Comparison of ENCODE assay signal across 8 cellular contexts in the genomic region with DNA sequence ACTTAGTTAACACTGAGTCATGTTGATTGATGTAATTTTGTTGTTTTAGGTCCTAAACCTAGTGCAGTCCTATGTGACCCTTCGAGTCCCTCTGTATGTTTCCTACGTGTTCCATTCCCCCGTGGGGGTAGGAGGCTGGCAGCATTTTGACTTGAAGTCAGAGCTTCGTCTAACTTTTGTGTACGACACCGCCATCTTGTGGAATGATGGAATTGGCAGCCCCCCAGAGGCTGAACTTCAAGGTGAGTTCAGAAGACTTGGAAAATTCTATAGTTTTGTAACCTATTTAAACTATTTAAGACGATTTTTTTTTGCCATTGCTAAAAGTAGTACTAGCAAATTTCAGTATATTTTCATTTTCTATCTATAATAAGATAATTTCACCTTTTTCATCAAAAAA.
DNase-seq lines count a peak whose midpoint lies in the region; TF ChIP-seq lines count a peak whose summit lies in the region.

No MANE protein-coding gene starts in this region.

- 43% methylated on average over 7 of the region's 7 CpGs for WGBS in esophagus muscularis mucosa

- no peak for TF ChIP-seq EP300 in esophagus muscularis mucosa (IDR thresholded peaks at IDR 0.05)

- no peak overlapping the region for H3K27ac Mint-ChIP-seq in Calu3 (ENCODE audit: unreplicated experiment)
- no peak overlapping the region for H3K27ac Mint-ChIP-seq in activated CD4-positive, alpha-beta T cell treated with anti-CD3 and anti-CD28 coated beads, Interleukin-2, amount 10 ng/mL, durations not matched to agents 7 days and 5 days
- no peak overlapping the region for H3K27ac Mint-ChIP-seq in activated T-helper 2 cell treated with anti-CD3 and anti-CD28 coated beads, Interferon-gamma antibody, Interleukin-2, Interleukin-4, amounts not matched to agents 10 μg/mL and 5 μg/mL and 100 μg/mL, durations not matched to agents 14 hours and 24 hours and 36 hours

- H3K27ac ChIP-seq in esophagus muscularis mucosa (replicated peaks in 1 of 4): no peak overlapping the region

- intact Hi-C loops in Calu3 (cut with micrococcal nuclease; ENCODE audit: unreplicated experiment) (loop anchor here (1.0 to 5.0 kb wide), 3 partner anchors 90 to 186 kb away; no protein-coding TSS in a partner anchor), posterior cingulate gyrus (cut with DNase I) (loop anchor here (2.0 to 5.0 kb wide), 2 partner anchors 40 to 186 kb away; partner anchors contain the start of gene FREM2), esophagus muscularis mucosa (cut with DNase I) (no loop called here)
- intact Hi-C loops in activated T-helper 2 cell treated with anti-CD3 and anti-CD28 coated beads, Interferon-gamma antibody, Interleukin-2, Interleukin-4, amounts not matched to agents 10 μg/mL and 5 μg/mL and 100 μg/mL, durations not matched to agents 14 hours and 24 hours and 36 hours (cut with micrococcal nuclease): no loop called here

- no peak overlapping the region for H3K4me3 Mint-ChIP-seq in Calu3 (ENCODE audit: low read depth, unreplicated experiment)
- H3K4me3 Mint-ChIP-seq in activated CD4-positive, alpha-beta T cell treated with anti-CD3 and anti-CD28 coated beads, Interleukin-2, amount 10 ng/mL, durations not matched to agents 7 days and 5 days: no peak overlapping the region
- no peak overlapping the region for H3K4me3 Mint-ChIP-seq in activated T-helper 2 cell treated with anti-CD3 and anti-CD28 coated beads, Interferon-gamma antibody, Interleukin-2, Interleukin-4, amounts not matched to agents 10 μg/mL and 5 μg/mL and 100 μg/mL, durations not matched to agents 14 hours and 24 hours and 36 hours (ENCODE audit: low read depth)

- DNase-seq in Calu3 (peak; percentile 57), GM20000 (ENCODE audit: low spot score) (peak; percentile 26), MG63 (peak; percentile 11), fibroblast of the aortic adventitia (ENCODE audit: low read depth) (peak; percentile 22), posterior cingulate gyrus (peak in 8 of 10 donors; percentile 16 to 92 (median 53)), esophagus muscularis mucosa (ENCODE audit: extremely low spot score) (no peak)
- DNase-seq in activated CD4-positive, alpha-beta T cell treated with anti-CD3 and anti-CD28 coated beads, Interleukin-2, amount 10 ng/mL, durations not matched to agents 7 days and 5 days: peak; percentile 36
- no peak for DNase-seq in activated T-helper 2 cell treated with anti-CD3 and anti-CD28 coated beads, Interferon-gamma antibody, Interleukin-2, Interleukin-4, amounts not matched to agents 10 μg/mL and 5 μg/mL and 100 μg/mL, durations not matched to agents 14 hours and 24 hours and 36 hours (ENCODE audit: low spot score)

- no peaks in the 10 kb centered on the region for H3K27me3 Mint-ChIP-seq in Calu3 (ENCODE audit: unreplicated experiment)
- peaks cover 13% of the 10 kb centered on the region for H3K27me3 Mint-ChIP-seq in activated CD4-positive, alpha-beta T cell treated with anti-CD3 and anti-CD28 coated beads, Interleukin-2, amount 10 ng/mL, durations not matched to agents 7 days and 5 days
- peaks cover 8% of the 10 kb centered on the region for H3K27me3 Mint-ChIP-seq in activated T-helper 2 cell treated with anti-CD3 and anti-CD28 coated beads, Interferon-gamma antibody, Interleukin-2, Interleukin-4, amounts not matched to agents 10 μg/mL and 5 μg/mL and 100 μg/mL, durations not matched to agents 14 hours and 24 hours and 36 hours (ENCODE audit: low read depth)

- TF ChIP-seq POLR2A in esophagus muscularis mucosa (IDR thresholded peaks at IDR 0.05; ENCODE audit: low read depth): no peak

- no peak for TF ChIP-seq CTCF in Calu3 (IDR thresholded peaks at IDR 0.05; ENCODE audit: unreplicated experiment)
- TF ChIP-seq CTCF in GM20000 (IDR thresholded peaks at IDR 0.05; ENCODE audit: extremely low read depth, missing control alignments): peak; percentile 19
- peak; percentile 41 for TF ChIP-seq CTCF in fibroblast of the aortic adventitia (IDR thresholded peaks at IDR 0.05; ENCODE audit: insufficient read depth, low read length)
- TF ChIP-seq CTCF in esophagus muscularis mucosa (IDR thresholded peaks at IDR 0.05): peak in 1 of 3 experiments; percentile 24

- H3K4me3 ChIP-seq in MG63 (no peak overlapping the region), fibroblast of the aortic adventitia (ENCODE audit: low read depth, low read length) (no peak overlapping the region), esophagus muscularis mucosa (no peak overlapping the region)

- H3K36me3 ChIP-seq in MG63 (no peaks in the 10 kb centered on the region), esophagus muscularis mucosa (no peaks in the 10 kb centered on the region)

- H3K36me3 Mint-ChIP-seq in Calu3 (ENCODE audit: insufficient read depth, unreplicated experiment): no peaks in the 10 kb centered on the region
- no peaks in the 10 kb centered on the region for H3K36me3 Mint-ChIP-seq in activated CD4-positive, alpha-beta T cell treated with anti-CD3 and anti-CD28 coated beads, Interleukin-2, amount 10 ng/mL, durations not matched to agents 7 days and 5 days (ENCODE audit: low read depth)
- no peaks in the 10 kb centered on the region for H3K36me3 Mint-ChIP-seq in activated T-helper 2 cell treated with anti-CD3 and anti-CD28 coated beads, Interferon-gamma antibody, Interleukin-2, Interleukin-4, amounts not matched to agents 10 μg/mL and 5 μg/mL and 100 μg/mL, durations not matched to agents 14 hours and 24 hours and 36 hours (ENCODE audit: low read depth)

- no peaks in the 10 kb centered on the region for H3K9me3 Mint-ChIP-seq in Calu3 (ENCODE audit: low read depth, unreplicated experiment)
- H3K9me3 Mint-ChIP-seq in activated CD4-positive, alpha-beta T cell treated with anti-CD3 and anti-CD28 coated beads, Interleukin-2, amount 10 ng/mL, durations not matched to agents 7 days and 5 days: no peaks in the 10 kb centered on the region
- H3K9me3 Mint-ChIP-seq in activated T-helper 2 cell treated with anti-CD3 and anti-CD28 coated beads, Interferon-gamma antibody, Interleukin-2, Interleukin-4, amounts not matched to agents 10 μg/mL and 5 μg/mL and 100 μg/mL, durations not matched to agents 14 hours and 24 hours and 36 hours: no peaks in the 10 kb centered on the region

- no peaks in the 10 kb centered on the region for H3K9me3 ChIP-seq in MG63
- peaks cover 0 to 3% (median 0%) of the 10 kb centered on the region in 4 donors for H3K9me3 ChIP-seq in esophagus muscularis mucosa

- no peaks in the 10 kb centered on the region for H3K4me1 ChIP-seq in esophagus muscularis mucosa

- H3K27me3 ChIP-seq in MG63: no peaks in the 10 kb centered on the region; the same call in 1 of the 2 replicates
- no peaks in the 10 kb centered on the region for H3K27me3 ChIP-seq in esophagus muscularis mucosa

- POLR2A ChIA-PET in activated CD4-positive, alpha-beta T cell treated with anti-CD3 and anti-CD28 coated beads, Interleukin-2, amount 10 ng/mL, durations not matched to agents 7 days and 5 days (lab: Charles Lee): interaction anchor here (0.7 kb wide), 1 partner anchor 173 kb away, joined by 9 read pairs; no protein-coding TSS in a partner anchor

- BruUV-seq in Calu3 (replicated peaks; lab: Mats Ljungman, UMichigan): no TSS peak

- H3K4me1 Mint-ChIP-seq in Calu3 (ENCODE audit: low read depth, unreplicated experiment): no peaks in the 10 kb centered on the region
- no peaks in the 10 kb centered on the region for H3K4me1 Mint-ChIP-seq in activated CD4-positive, alpha-beta T cell treated with anti-CD3 and anti-CD28 coated beads, Interleukin-2, amount 10 ng/mL, durations not matched to agents 7 days and 5 days
- peaks cover 3% of the 10 kb centered on the region for H3K4me1 Mint-ChIP-seq in activated T-helper 2 cell treated with anti-CD3 and anti-CD28 coated beads, Interferon-gamma antibody, Interleukin-2, Interleukin-4, amounts not matched to agents 10 μg/mL and 5 μg/mL and 100 μg/mL, durations not matched to agents 14 hours and 24 hours and 36 hours (ENCODE audit: low read depth)

- CTCF ChIA-PET in Calu3 (lab: Charles Lee): interaction anchor here (1.0 kb wide), 1 partner anchor 187 kb away, joined by 5 read pairs; no protein-coding TSS in a partner anchor
- CTCF ChIA-PET in activated CD4-positive, alpha-beta T cell treated with anti-CD3 and anti-CD28 coated beads, Interleukin-2, amount 10 ng/mL, durations not matched to agents 7 days and 5 days (lab: Charles Lee): interaction anchor here (1.0 to 1.5 kb wide), 2 partner anchors 10 to 11 kb away, joined by 5 read pairs; no protein-coding TSS in a partner anchor

Comparison
In these comparisons a context has a peak if more than half of its experiments do, and no peak if none do; other contexts are left out.
1. DNase-seq: peak in Calu3 (single experiment), GM20000 (single experiment), MG63 (single experiment), activated CD4-positive, alpha-beta T cell treated with anti-CD3 and anti-CD28 coated beads, Interleukin-2, amount 10 ng/mL, durations not matched to agents 7 days and 5 days (single experiment), fibroblast of the aortic adventitia (single experiment) and posterior cingulate gyrus (8 of 10); none in activated T-helper 2 cell treated with anti-CD3 and anti-CD28 coated beads, Interferon-gamma antibody, Interleukin-2, Interleukin-4, amounts not matched to agents 10 μg/mL and 5 μg/mL and 100 μg/mL, durations not matched to agents 14 hours and 24 hours and 36 hours (single experiment) and esophagus muscularis mucosa (single experiment).
2. intact Hi-C loops: an anchor here in Calu3 (1.0 to 5.0 kb wide) and posterior cingulate gyrus (2.0 to 5.0 kb wide); none called in activated T-helper 2 cell treated with anti-CD3 and anti-CD28 coated beads, Interferon-gamma antibody, Interleukin-2, Interleukin-4, amounts not matched to agents 10 μg/mL and 5 μg/mL and 100 μg/mL, durations not matched to agents 14 hours and 24 hours and 36 hours and esophagus muscularis mucosa.